In genomic region chrX:94121799-94122198, GRCh38 we compare ENCODE assay signal across 7 cellular contexts.
"Had no signal": no experiment of that assay in that cellular context is flagged by ENCODE, and none has a peak within 500 bp of the region (broad histone marks: within the 10 kb centered on the region; RNA-seq: fewer than 3 reads in every experiment).

No MANE protein-coding gene starts in this region.

- DNase-seq: IMR-90, KBM-7, KG1 had no signal

- H3K4me1 Mint-ChIP-seq: IgD-negative memory B cell had no signal

- H3K27ac ChIP-seq: HL-60 had no signal

- H3K4me3 Mint-ChIP-seq: IgD-negative memory B cell had no signal

- ATAC-seq: K562 had no signal

- H3K27me3 Mint-ChIP-seq: IgD-negative memory B cell had no signal

- H3K27ac Mint-ChIP-seq: IgD-negative memory B cell had no signal

- H3K4me3 ChIP-seq: K562 had no signal

- FAIRE-seq: HTR-8/SVneo, K562 had no signal
